Comparison of ENCODE assay signal across 18 cellular contexts in genomic region chr12:69512820-69513219, GRCh38.
"Had no signal": no experiment of that assay in that cellular context is flagged by ENCODE, and none has a peak within 500 bp of the region (broad histone marks: within the 10 kb centered on the region; RNA-seq: fewer than 3 reads in every experiment).

No MANE protein-coding gene starts in this region.

- H3K27me3 Mint-ChIP-seq: naive B cell; stimulated activated memory B cell treated with anti-CD40 and anti-IgM and Interleukin-4, amounts not matched to agents 10 μg/mL and 1 μg/mL and 100 μg/mL, for 72 hours; T-cell; type B pancreatic cell had no signal

- H3K27me3 ChIP-seq: right atrium auricular region, spleen had no signal

- H3K4me3 ChIP-seq: lower lobe of right lung, right atrium auricular region, spleen had no signal

- H3K36me3 Mint-ChIP-seq: naive B cell; stimulated activated memory B cell treated with anti-CD40 and anti-IgM and Interleukin-4, amounts not matched to agents 10 μg/mL and 1 μg/mL and 100 μg/mL, for 72 hours; T-cell; type B pancreatic cell had no signal

- DNase-seq: activated CD4-positive, alpha-beta T cell treated with anti-CD3 and anti-CD28 coated beads for 4 hours; activated CD8-positive, alpha-beta T cell treated with anti-CD3 and anti-CD28 coated beads, Interleukin-2, amount 10 ng/mL, durations not matched to agents 7 days and 5 days; activated naive CD4-positive, alpha-beta T cell; cortex of kidney; effector CD8-positive, alpha-beta T cell; lower lobe of right lung; midbrain; naive B cell; posterior cingulate gyrus; spleen; stimulated activated CD4-positive, alpha-beta T cell treated with anti-CD3 and anti-CD28 coated beads, Interleukin-1b, Interleukin-23, amount 100 ng/mL, for 48 hours; T-cell; T1000; WERI-Rb-1 had no signal

- H3K4me3 Mint-ChIP-seq: activated CD8-positive, alpha-beta T cell treated with anti-CD3 and anti-CD28 coated beads, Interleukin-2, amount 10 ng/mL, durations not matched to agents 7 days and 5 days; activated T-helper 1 cell treated with anti-CD3 and anti-CD28 coated beads, Interleukin-12 subunit alpha, Interleukin-12 subunit beta, Interleukin-2, Interleukin-4 antibody, amounts not matched to agents 30 ng/mL and 10 ng/mL and 1 ng/mL, durations not matched to agents 14 hours and 24 hours and 36 hours; naive B cell; stimulated activated memory B cell treated with anti-CD40 and anti-IgM and Interleukin-4, amounts not matched to agents 10 μg/mL and 1 μg/mL and 100 μg/mL, for 72 hours; T-cell; type B pancreatic cell had no signal

- H3K9me3 Mint-ChIP-seq: activated T-helper 1 cell treated with anti-CD3 and anti-CD28 coated beads, Interleukin-12 subunit alpha, Interleukin-12 subunit beta, Interleukin-2, Interleukin-4 antibody, amounts not matched to agents 30 ng/mL and 10 ng/mL and 1 ng/mL, durations not matched to agents 14 hours and 24 hours and 36 hours; naive B cell; stimulated activated memory B cell treated with anti-CD40 and anti-IgM and Interleukin-4, amounts not matched to agents 10 μg/mL and 1 μg/mL and 100 μg/mL, for 72 hours; T-cell; type B pancreatic cell had no signal

- H3K36me3 ChIP-seq: lower lobe of right lung, right atrium auricular region, spleen, WERI-Rb-1 had no signal

- H3K27ac Mint-ChIP-seq: activated CD8-positive, alpha-beta T cell treated with anti-CD3 and anti-CD28 coated beads, Interleukin-2, amount 10 ng/mL, durations not matched to agents 7 days and 5 days; activated T-helper 1 cell treated with anti-CD3 and anti-CD28 coated beads, Interleukin-12 subunit alpha, Interleukin-12 subunit beta, Interleukin-2, Interleukin-4 antibody, amounts not matched to agents 30 ng/mL and 10 ng/mL and 1 ng/mL, durations not matched to agents 14 hours and 24 hours and 36 hours; stimulated activated memory B cell treated with anti-CD40 and anti-IgM and Interleukin-4, amounts not matched to agents 10 μg/mL and 1 μg/mL and 100 μg/mL, for 72 hours; T-cell; type B pancreatic cell had no signal

- H3K27ac ChIP-seq: lower lobe of right lung, spleen, WERI-Rb-1 had no signal

- ATAC-seq: activated CD8-positive, alpha-beta T cell treated with anti-CD3 and anti-CD28 coated beads, Interleukin-2, amount 10 ng/mL, durations not matched to agents 7 days and 5 days; lower lobe of right lung; stimulated activated memory B cell treated with anti-CD40 and anti-IgM and Interleukin-4, amounts not matched to agents 10 μg/mL and 1 μg/mL and 100 μg/mL, for 72 hours; T-cell had no signal

- H3K9me3 ChIP-seq: lower lobe of right lung, right atrium auricular region, spleen had no signal
